In the genomic region with DNA sequence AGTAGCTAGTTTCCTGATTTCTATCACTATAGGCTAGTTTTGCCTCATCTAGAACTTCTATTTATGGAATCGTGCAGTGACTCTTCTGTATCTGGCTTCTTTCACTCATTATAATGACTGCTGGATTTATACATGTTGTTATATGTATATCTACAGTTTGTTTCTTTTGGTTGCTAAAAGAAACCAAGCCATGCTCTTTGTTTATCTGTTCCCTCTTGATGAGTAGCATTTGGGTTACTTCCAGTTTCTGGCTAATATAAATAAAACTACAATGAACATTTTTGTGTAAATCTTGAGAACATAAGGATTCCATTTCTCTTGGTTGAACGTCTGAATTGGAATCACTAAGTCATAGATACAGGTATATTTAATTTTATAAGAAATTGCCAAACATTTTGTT, we compare ENCODE assay signal across 27 cellular contexts.
"Had no signal": no experiment of that assay in that cellular context is flagged by ENCODE, and none has a peak within 500 bp of the region (broad histone marks: within the 10 kb centered on the region; RNA-seq: fewer than 3 reads in every experiment).

No MANE protein-coding gene starts in this region.

- H3K4me3 Mint-ChIP-seq: activated CD4-positive, alpha-beta T cell treated with anti-CD3 and anti-CD28 coated beads for 36 hours; activated naive CD8-positive, alpha-beta T cell; activated T-cell treated with anti-CD3 and anti-CD28 coated beads, Interleukin-2, amount 50 U/mL, for 4 hours; central memory CD8-positive, alpha-beta T cell; effector memory CD8-positive, alpha-beta T cell; natural killer cell; WTC11 had no signal

- H3K27ac ChIP-seq: adrenal gland, breast epithelium, colonic mucosa, dorsolateral prefrontal cortex, heart right ventricle, lower lobe of right lung, sigmoid colon, upper lobe of left lung had no signal

- H3K27ac Mint-ChIP-seq: activated CD4-positive, alpha-beta T cell treated with anti-CD3 and anti-CD28 coated beads for 36 hours; activated naive CD8-positive, alpha-beta T cell; activated T-helper 2 cell treated with anti-CD3 and anti-CD28 coated beads, Interferon-gamma antibody, Interleukin-2, Interleukin-4, amounts not matched to agents 10 μg/mL and 5 μg/mL and 100 μg/mL, durations not matched to agents 14 hours and 24 hours and 36 hours; effector memory CD8-positive, alpha-beta T cell; natural killer cell; progenitor cell of endocrine pancreas; WTC11 had no signal

- H3K36me3 ChIP-seq: adrenal gland, breast epithelium, colonic mucosa, heart right ventricle, lower lobe of right lung, sigmoid colon, upper lobe of left lung had no signal

- H3K27me3 Mint-ChIP-seq: activated CD4-positive, alpha-beta T cell treated with anti-CD3 and anti-CD28 coated beads for 36 hours; activated naive CD8-positive, alpha-beta T cell; central memory CD8-positive, alpha-beta T cell; effector memory CD8-positive, alpha-beta T cell; progenitor cell of endocrine pancreas had no signal

- H3K27me3 ChIP-seq: adrenal gland, breast epithelium, colonic mucosa, dorsolateral prefrontal cortex, heart right ventricle, sigmoid colon, upper lobe of left lung had no signal

- H3K4me1 Mint-ChIP-seq: activated CD4-positive, alpha-beta T cell treated with anti-CD3 and anti-CD28 coated beads for 36 hours; central memory CD8-positive, alpha-beta T cell; natural killer cell had no signal

- DNase-seq: activated CD4-positive, alpha-beta T cell treated with anti-CD3 and anti-CD28 coated beads for 36 hours; activated CD4-positive, alpha-beta T cell treated with anti-CD3 and anti-CD28 coated beads, Interleukin-2, amount 50 U/mL, for 48 hours; activated CD8-positive, alpha-beta memory T cell treated with anti-CD3 and anti-CD28 coated beads, Interleukin-2, amount 50 U/mL, for 48 hours; activated naive CD4-positive, alpha-beta T cell; activated T-cell treated with anti-CD3 and anti-CD28 coated beads, Interleukin-2, amount 50 U/mL, for 4 hours; adrenal gland; colonic mucosa; dorsolateral prefrontal cortex; effector memory CD8-positive, alpha-beta T cell; heart right ventricle; lower lobe of right lung; natural killer cell; retina; sigmoid colon; stimulated activated CD4-positive, alpha-beta T cell treated with anti-CD3 and anti-CD28 coated beads, Interleukin-15, amount 100 ng/mL, for 24 hours; stimulated activated naive CD8-positive, alpha-beta T cell treated with anti-CD3 and anti-CD28 coated beads, Interleukin-15, Interleukin-2, amounts not matched to agents 100 U/mL and 50 U/mL, for 24 hours; T-helper 1 cell; upper lobe of left lung had no signal

- H3K4me3 ChIP-seq: adrenal gland, breast epithelium, colonic mucosa, dorsolateral prefrontal cortex, heart right ventricle, lower lobe of right lung, sigmoid colon, smooth muscle cell, upper lobe of left lung had no signal

- H3K4me2 ChIP-seq: smooth muscle cell had no signal

- H3K4me1 ChIP-seq: adrenal gland, breast epithelium, colonic mucosa, lower lobe of right lung, sigmoid colon, upper lobe of left lung had no signal

- ATAC-seq: activated CD4-positive, alpha-beta T cell treated with anti-CD3 and anti-CD28 coated beads for 36 hours; activated T-cell treated with anti-CD3 and anti-CD28 coated beads, Interleukin-2, amount 50 U/mL, for 4 hours; effector memory CD8-positive, alpha-beta T cell; esophagus mucosa; left lobe of liver; lower lobe of right lung; natural killer cell; stimulated activated naive CD8-positive, alpha-beta T cell treated with anti-CD3 and anti-CD28 coated beads, Interleukin-15, Interleukin-2, amounts not matched to agents 100 U/mL and 50 U/mL, for 24 hours; WTC11 had no signal

- H3K36me3 Mint-ChIP-seq: activated naive CD8-positive, alpha-beta T cell had no signal
